ENCODE assay signal across 18 cellular contexts in the genomic region with DNA sequence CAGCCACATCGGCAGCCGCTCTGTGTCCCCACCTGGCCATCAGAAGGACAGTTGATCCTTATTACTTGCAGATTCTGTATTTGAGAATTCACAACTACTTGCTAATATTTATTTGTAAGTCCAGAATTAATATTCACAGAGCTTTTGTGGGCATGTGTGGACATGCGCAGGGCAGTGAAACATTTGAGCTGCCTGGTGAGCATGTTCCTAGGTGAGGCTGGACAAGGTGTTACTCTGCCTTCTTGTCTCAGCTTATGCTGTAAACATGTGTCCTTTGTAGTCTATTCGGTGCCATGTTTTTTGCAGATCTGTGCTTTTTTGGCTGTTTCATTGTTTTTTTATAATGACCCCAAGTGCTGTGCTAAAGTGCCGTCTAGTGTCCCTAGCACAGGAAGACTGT. TPM values are rescaled to one million over a fixed set of nuclear protein-coding genes. Genes with fewer than 3 reads are reported as not detected.
DNase-seq lines count a peak whose midpoint lies in the region; ATAC-seq and TF ChIP-seq lines count a peak whose summit lies in the region.
"Had no signal": no experiment of that assay in that cellular context is flagged by ENCODE, and none has a peak within 500 bp of the region (broad histone marks: within the 10 kb centered on the region; RNA-seq: fewer than 3 reads in every experiment).

No MANE protein-coding gene starts in this region.

- no peaks in the 10 kb centered on the region for H3K9me3 ChIP-seq in breast epithelium
- H3K9me3 ChIP-seq: HAP-1 had no signal

- H3K36me3 Mint-ChIP-seq in MCF 10A (ENCODE audit: insufficient read depth, unreplicated experiment) (peaks cover 20% of the 10 kb centered on the region), nephron progenitor cell (ENCODE audit: low read depth) (peaks cover 76% of the 10 kb centered on the region)
- peaks cover 27% of the 10 kb centered on the region for H3K36me3 Mint-ChIP-seq in T-helper 2 cell treated with Interferon-gamma antibody and Interleukin-4, amounts not matched to agents 5 μg/mL and 100 μg/mL, for 36 hours (ENCODE audit: low read depth)

- peaks cover 12% of the 10 kb centered on the region for H3K4me1 Mint-ChIP-seq in MCF 10A (ENCODE audit: insufficient read depth, unreplicated experiment)
- peaks cover 17% of the 10 kb centered on the region for H3K4me1 Mint-ChIP-seq in nephron progenitor cell
- no peaks in the 10 kb centered on the region for H3K4me1 Mint-ChIP-seq in T-helper 2 cell treated with Interferon-gamma antibody and Interleukin-4, amounts not matched to agents 5 μg/mL and 100 μg/mL, for 36 hours (ENCODE audit: low read depth)

- no peak overlapping the region for H3K4me3 Mint-ChIP-seq in MCF 10A (ENCODE audit: unreplicated experiment)
- no peak overlapping the region for H3K4me3 Mint-ChIP-seq in nephron progenitor cell
- H3K4me3 Mint-ChIP-seq in T-helper 2 cell treated with Interferon-gamma antibody and Interleukin-4, amounts not matched to agents 5 μg/mL and 100 μg/mL, for 36 hours = no peak overlapping the region
- H3K4me3 Mint-ChIP-seq: CD14-positive monocyte; CD8-positive, alpha-beta T cell; IgD-negative memory B cell had no signal

- POLR2A ChIA-PET in MCF 10A (lab: Yijun Ruan, JAX) = interaction anchor here (0.7 to 1.6 kb wide), 10 partner anchors 8 to 270 kb away, joined by 3 to 16 read pairs (median 3); partner anchors contain the start of genes FAH and ZFAND6

- no peak for TF ChIP-seq POLR2A in breast epithelium (IDR thresholded peaks at IDR 0.05)

- H3K27ac Mint-ChIP-seq in MCF 10A (ENCODE audit: low read depth, unreplicated experiment) (peak overlapping the region; percentile 59), nephron progenitor cell (peak overlapping the region; percentile 51)
- H3K27ac Mint-ChIP-seq in T-helper 2 cell treated with Interferon-gamma antibody and Interleukin-4, amounts not matched to agents 5 μg/mL and 100 μg/mL, for 36 hours = no peak overlapping the region
- H3K27ac Mint-ChIP-seq: CD8-positive, alpha-beta T cell; IgD-negative memory B cell had no signal

- no peak for DNase-seq in MCF 10A (ENCODE audit: unreplicated experiment)
- no peak for DNase-seq in breast epithelium (ENCODE audit: low spot score in 2 of 2)
- no peak for DNase-seq in epithelial cell of prostate (ENCODE audit: low read depth, low spot score)
- DNase-seq in nephron progenitor cell = no peak
- DNase-seq in T-helper 2 cell treated with Interferon-gamma antibody and Interleukin-4, amounts not matched to agents 5 μg/mL and 100 μg/mL, for 36 hours (ENCODE audit: low spot score) = no peak
- DNase-seq in islet precursor cell = no peak
- DNase-seq: CD8-positive, alpha-beta T cell; COR-L47; DMS153; DMS79 treated with DMSO at 0.1 percent for 48 hours; EL; GOT3 had no signal

- CTCF ChIA-PET in MCF 10A (lab: Yijun Ruan, JAX) = interaction anchor here (0.6 to 1.1 kb wide), 3 partner anchors 21 to 108 kb away, joined by 3 to 5 read pairs (median 4); no protein-coding TSS in a partner anchor

- no peak overlapping the region for H3K27ac ChIP-seq in breast epithelium
- H3K27ac ChIP-seq in epithelial cell of prostate = peak overlapping the region; percentile 14
- H3K27ac ChIP-seq: 22Rv1 had no signal

- peaks cover 0 to 2% of the 10 kb centered on the region in 2 donors for H3K4me1 ChIP-seq in breast epithelium
- H3K4me1 ChIP-seq: HAP-1 had no signal

- ATAC-seq in GM21423 (IDR thresholded peaks at IDR 0.05; ENCODE audit: unreplicated experiment) (no peak), HG02763 (IDR thresholded peaks at IDR 0.05; ENCODE audit: unreplicated experiment) (no peak)
- ATAC-seq: CD8-positive, alpha-beta T cell had no signal

- no peak overlapping the region for H3K4me3 ChIP-seq in breast epithelium
- H3K4me3 ChIP-seq: HAP-1 had no signal

- BruUV-seq in MCF 10A (replicated peaks; lab: Mats Ljungman, UMichigan) = no TSS peak

- H3K27me3 Mint-ChIP-seq in MCF 10A (ENCODE audit: insufficient read depth, unreplicated experiment) (no peaks in the 10 kb centered on the region), nephron progenitor cell (ENCODE audit: low read depth, poor library complexity) (peaks cover 5% of the 10 kb centered on the region)
- H3K27me3 Mint-ChIP-seq in T-helper 2 cell treated with Interferon-gamma antibody and Interleukin-4, amounts not matched to agents 5 μg/mL and 100 μg/mL, for 36 hours (ENCODE audit: low read depth) = no peaks in the 10 kb centered on the region
- H3K27me3 Mint-ChIP-seq: IgD-negative memory B cell had no signal

- no peaks in the 10 kb centered on the region for H3K36me3 ChIP-seq in breast epithelium

- H3K9me3 Mint-ChIP-seq in MCF 10A (ENCODE audit: unreplicated experiment) = no peaks in the 10 kb centered on the region
- no peaks in the 10 kb centered on the region for H3K9me3 Mint-ChIP-seq in nephron progenitor cell
- no peaks in the 10 kb centered on the region for H3K9me3 Mint-ChIP-seq in T-helper 2 cell treated with Interferon-gamma antibody and Interleukin-4, amounts not matched to agents 5 μg/mL and 100 μg/mL, for 36 hours
- H3K9me3 Mint-ChIP-seq: CD8-positive, alpha-beta T cell; IgD-negative memory B cell had no signal

- TF ChIP-seq CTCF in MCF 10A (IDR thresholded peaks at IDR 0.05; ENCODE audit: unreplicated experiment) (no peak), breast epithelium (IDR thresholded peaks at IDR 0.05) (no peak), nephron progenitor cell (IDR thresholded peaks at IDR 0.05) (no peak)

- no peaks in the 10 kb centered on the region for H3K27me3 ChIP-seq in breast epithelium

- intact Hi-C loops in MCF 10A (cut with micrococcal nuclease) = no loop called here
- intact Hi-C loops in breast epithelium (cut with DNase I; ENCODE audit: low total_unique reads) = no loop called here

RNA-seq across cellular contexts. Expression of gene FAH, which starts 15.6 kb away (rescaled TPM):
- 25.3 and 32.8 TPM in 2 replicates for total RNA-seq in MCF 10A (2022)
- 100 to 1,000 TPM in 1 of 3 donors, 10 to 100 TPM in 2; 48.8 to 164 (median 50.9) TPM for total RNA-seq in breast epithelium
